18 cellular contexts compared by ENCODE assay signal in the genomic region with DNA sequence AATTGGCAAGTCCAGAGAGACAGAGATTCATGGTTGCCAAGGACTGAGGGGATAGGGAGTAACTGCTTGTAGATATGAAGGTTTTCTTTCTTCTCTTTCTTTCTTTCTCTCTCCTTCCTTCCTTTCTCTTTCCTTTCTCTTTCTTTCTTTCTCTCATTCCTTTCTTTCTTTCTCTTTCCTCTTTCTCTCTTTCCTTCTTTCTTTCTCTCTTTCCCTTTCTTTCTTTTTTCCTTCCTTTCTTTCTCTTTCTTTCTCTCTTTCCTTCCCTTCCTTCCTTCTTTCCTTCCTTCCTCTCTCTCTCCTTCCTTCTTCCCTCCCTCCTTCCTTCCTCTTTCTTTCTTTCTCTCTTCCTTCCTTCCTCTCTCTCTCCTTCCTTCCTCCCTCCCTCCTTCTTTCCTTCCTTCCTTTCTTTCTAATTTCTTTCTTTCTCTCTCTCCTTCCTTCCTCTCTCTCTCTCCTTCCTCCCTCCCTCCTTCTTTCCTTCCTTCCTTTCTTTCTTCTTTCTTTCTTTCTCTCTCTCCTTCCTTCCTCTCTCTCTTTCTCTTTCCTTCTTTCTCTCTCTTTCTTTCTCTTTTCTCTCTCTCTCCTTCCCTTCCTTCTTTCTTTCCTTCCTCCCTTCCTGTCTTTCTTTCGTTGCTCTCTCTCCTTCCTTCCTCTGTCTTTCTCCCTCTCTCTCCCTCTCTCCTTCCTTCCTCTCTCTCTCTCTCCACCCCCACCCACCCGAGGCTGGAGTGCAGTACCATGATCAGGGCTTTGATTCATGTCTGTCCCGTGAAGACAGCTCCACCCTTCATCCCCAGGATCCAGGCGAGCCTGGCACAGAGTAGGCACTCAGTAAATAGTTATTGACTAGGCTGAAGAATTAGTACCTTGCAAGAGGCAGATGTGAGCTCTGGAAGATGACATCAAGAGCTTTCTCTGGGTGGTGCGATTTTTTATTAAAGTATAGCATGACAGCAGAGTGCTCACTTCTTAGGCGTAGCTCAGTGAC. TPM values are rescaled to one million over a fixed set of nuclear protein-coding genes. Genes with fewer than 3 reads are reported as not detected.
A peak's percentile ranks its signal among the peaks of the same experiment; 100 is the strongest.
DNase-seq lines count a peak whose midpoint lies in the region; ATAC-seq, FAIRE-seq and TF ChIP-seq lines count a peak whose summit lies in the region.
"Had no signal": no experiment of that assay in that cellular context is flagged by ENCODE, and none has a peak within 500 bp of the region (broad histone marks: within the 10 kb centered on the region; RNA-seq: fewer than 3 reads in every experiment).

No MANE protein-coding gene starts in this region.

- no peaks in the 10 kb centered on the region for H3K9me3 Mint-ChIP-seq in activated naive CD4-positive, alpha-beta T cell treated with anti-CD3 and anti-CD28 coated beads, Interleukin-2, amount 10 ng/mL, durations not matched to agents 7 days and 5 days
- H3K9me3 Mint-ChIP-seq in activated naive CD4-positive, alpha-beta T cell treated with anti-CD3 and anti-CD28 coated beads for 36 hours: no peaks in the 10 kb centered on the region
- no peaks in the 10 kb centered on the region for H3K9me3 Mint-ChIP-seq in stimulated activated effector memory CD8-positive, alpha-beta T cell treated with anti-CD3 and anti-CD28 coated beads, Interleukin-12 subunit alpha, Interleukin-12 subunit beta, amount 100 ng/mL, for 72 hours

- no peak for TF ChIP-seq CTCF in kidney (IDR thresholded peaks at IDR 0.05; ENCODE audit: borderline replicate concordance, extremely low read depth, insufficient read depth)
- TF ChIP-seq CTCF in heart right ventricle (IDR thresholded peaks at IDR 0.05): no peak

- FAIRE-seq in kidney (lab: Jason Lieb, UNC): no peak
- FAIRE-seq: GM18507, HTR-8/SVneo had no signal

- H3K36me3 Mint-ChIP-seq in activated naive CD4-positive, alpha-beta T cell treated with anti-CD3 and anti-CD28 coated beads, Interleukin-2, amount 10 ng/mL, durations not matched to agents 7 days and 5 days: no peaks in the 10 kb centered on the region
- H3K36me3 Mint-ChIP-seq in activated naive CD4-positive, alpha-beta T cell treated with anti-CD3 and anti-CD28 coated beads for 36 hours (ENCODE audit: low read depth): no peaks in the 10 kb centered on the region
- H3K36me3 Mint-ChIP-seq in stimulated activated effector memory CD8-positive, alpha-beta T cell treated with anti-CD3 and anti-CD28 coated beads, Interleukin-12 subunit alpha, Interleukin-12 subunit beta, amount 100 ng/mL, for 72 hours: no peaks in the 10 kb centered on the region
- H3K36me3 Mint-ChIP-seq: CD14-positive monocyte had no signal

- H3K9me3 ChIP-seq in kidney (ENCODE audit: control insufficient read depth in 1 of 2, low read length in 2 of 2) (no peaks in the 10 kb centered on the region), heart right ventricle (peaks cover 0 to 16% (median 0%) of the 10 kb centered on the region in 11 donors)

- H3K27me3 Mint-ChIP-seq in activated naive CD4-positive, alpha-beta T cell treated with anti-CD3 and anti-CD28 coated beads, Interleukin-2, amount 10 ng/mL, durations not matched to agents 7 days and 5 days: peaks cover 21% of the 10 kb centered on the region
- peaks cover 5% of the 10 kb centered on the region for H3K27me3 Mint-ChIP-seq in activated naive CD4-positive, alpha-beta T cell treated with anti-CD3 and anti-CD28 coated beads for 36 hours (ENCODE audit: low read depth)

- no peak for DNase-seq in activated naive CD4-positive, alpha-beta T cell treated with anti-CD3 and anti-CD28 coated beads, Interleukin-2, amount 10 ng/mL, durations not matched to agents 7 days and 5 days
- DNase-seq in activated naive CD4-positive, alpha-beta T cell treated with anti-CD3 and anti-CD28 coated beads for 36 hours: no peak
- DNase-seq in kidney (peak; percentile 1), OCI-M2 (lab: John Stamatoyannopoulos, UW; ENCODE audit: unreplicated experiment) (no peak), heart right ventricle (no peak)
- no peak for DNase-seq in stimulated activated effector memory CD8-positive, alpha-beta T cell treated with anti-CD3 and anti-CD28 coated beads, Interleukin-12 subunit alpha, Interleukin-12 subunit beta, amount 100 ng/mL, for 72 hours (ENCODE audit: low spot score in 2 of 2)
- DNase-seq: COR-L47, HCEC 1CT, KBM-7, NCI-H1092, NCI-H2107, NCI-H748 treated with DMSO at 0.1 percent for 48 hours, PC-9 had no signal

- no peaks in the 10 kb centered on the region for H3K4me1 Mint-ChIP-seq in activated naive CD4-positive, alpha-beta T cell treated with anti-CD3 and anti-CD28 coated beads, Interleukin-2, amount 10 ng/mL, durations not matched to agents 7 days and 5 days
- H3K4me1 Mint-ChIP-seq in activated naive CD4-positive, alpha-beta T cell treated with anti-CD3 and anti-CD28 coated beads for 36 hours (ENCODE audit: low read depth): no peaks in the 10 kb centered on the region
- no peaks in the 10 kb centered on the region for H3K4me1 Mint-ChIP-seq in stimulated activated effector memory CD8-positive, alpha-beta T cell treated with anti-CD3 and anti-CD28 coated beads, Interleukin-12 subunit alpha, Interleukin-12 subunit beta, amount 100 ng/mL, for 72 hours

- H3K9ac ChIP-seq in kidney (ENCODE audit: low read length in 2 of 2): no peak overlapping the region

- H3K27ac ChIP-seq in kidney (ENCODE audit: low read depth in 2 of 2, low read length in 2 of 2) (no peak overlapping the region), heart right ventricle (no peak overlapping the region)
- H3K27ac ChIP-seq: PC-9 had no signal

- intact Hi-C loops in activated naive CD4-positive, alpha-beta T cell treated with anti-CD3 and anti-CD28 coated beads for 36 hours (cut with micrococcal nuclease): no loop called here
- intact Hi-C loops in kidney (cut with DNase I): no loop called here
- intact Hi-C loops in heart right ventricle (cut with DNase I): no loop called here

- H3K27me3 ChIP-seq in heart right ventricle: no peaks in the 10 kb centered on the region

- H3K4me1 ChIP-seq in kidney (ENCODE audit: control insufficient read depth in 1 of 2, insufficient read depth in 1 of 2, low read depth in 1 of 2, low read length in 2 of 2): peaks cover 0 to 3% of the 10 kb centered on the region in 2 donors
- peaks cover 15 to 34% (median 24%) of the 10 kb centered on the region in 9 donors for H3K4me1 ChIP-seq in heart right ventricle

- no peak overlapping the region for H3K4me3 ChIP-seq in kidney (ENCODE audit: low read length in 2 of 2)
- no peak overlapping the region for H3K4me3 ChIP-seq in heart right ventricle
- H3K4me3 ChIP-seq: PC-9 had no signal

- WGBS in heart right ventricle, 2 donors: 46 to 57% methylated on average over 6 of the region's 6 CpGs

- H3K36me3 ChIP-seq in kidney (ENCODE audit: control insufficient read depth in 1 of 2, insufficient read depth in 2 of 2, low read length in 2 of 2): no peaks in the 10 kb centered on the region
- no peaks in the 10 kb centered on the region for H3K36me3 ChIP-seq in heart right ventricle

- CTCF ChIA-PET in activated naive CD4-positive, alpha-beta T cell treated with anti-CD3 and anti-CD28 coated beads, Interleukin-2, amount 10 ng/mL, durations not matched to agents 7 days and 5 days (lab: Charles Lee): interaction anchor here (1.0 kb wide), 1 partner anchor 11 kb away, joined by 3 read pairs; no protein-coding TSS in a partner anchor
- CTCF ChIA-PET in activated naive CD4-positive, alpha-beta T cell treated with anti-CD3 and anti-CD28 coated beads for 36 hours (lab: Charles Lee): no interaction called here

- ATAC-seq in stimulated activated effector memory CD8-positive, alpha-beta T cell treated with anti-CD3 and anti-CD28 coated beads, Interleukin-12 subunit alpha, Interleukin-12 subunit beta, amount 100 ng/mL, for 72 hours: no peak
- ATAC-seq in heart right ventricle: no peak

- H3K4me3 Mint-ChIP-seq in activated naive CD4-positive, alpha-beta T cell treated with anti-CD3 and anti-CD28 coated beads, Interleukin-2, amount 10 ng/mL, durations not matched to agents 7 days and 5 days: no peak overlapping the region
- no peak overlapping the region for H3K4me3 Mint-ChIP-seq in activated naive CD4-positive, alpha-beta T cell treated with anti-CD3 and anti-CD28 coated beads for 36 hours
- no peak overlapping the region for H3K4me3 Mint-ChIP-seq in stimulated activated effector memory CD8-positive, alpha-beta T cell treated with anti-CD3 and anti-CD28 coated beads, Interleukin-12 subunit alpha, Interleukin-12 subunit beta, amount 100 ng/mL, for 72 hours
- H3K4me3 Mint-ChIP-seq: CD14-positive monocyte had no signal

- peak overlapping the region; percentile 33 for H3K27ac Mint-ChIP-seq in activated naive CD4-positive, alpha-beta T cell treated with anti-CD3 and anti-CD28 coated beads, Interleukin-2, amount 10 ng/mL, durations not matched to agents 7 days and 5 days
- no peak overlapping the region for H3K27ac Mint-ChIP-seq in activated naive CD4-positive, alpha-beta T cell treated with anti-CD3 and anti-CD28 coated beads for 36 hours
- peak overlapping the region; percentile 18 for H3K27ac Mint-ChIP-seq in stimulated activated effector memory CD8-positive, alpha-beta T cell treated with anti-CD3 and anti-CD28 coated beads, Interleukin-12 subunit alpha, Interleukin-12 subunit beta, amount 100 ng/mL, for 72 hours

RNA-seq across cellular contexts. Expression of gene WDR38, which starts 24.3 kb away (rescaled TPM):
- not detected for total RNA-seq in activated naive CD4-positive, alpha-beta T cell treated with anti-CD3 and anti-CD28 coated beads for 36 hours
- 0.31 TPM for total RNA-seq in kidney
- not detected for polyA plus RNA-seq in kidney (ENCODE audit: insufficient read depth, low read depth, low replicate concordance)
- total RNA-seq in heart right ventricle: under 1 TPM in 1 of 10 donors, not detected in 9; 0.22 TPM
- under 1 TPM in 1 of 2 donors, not detected in 1; 0.04 TPM for polyA plus RNA-seq in heart right ventricle
- total RNA-seq: A172, PC-9, SK-MEL-5 had no signal
- polyA plus RNA-seq: CD14-positive monocyte had no signal

RNA-seq across cellular contexts. Expression of gene RPL35, which starts 32.8 kb away (rescaled TPM):
- 1,000 to 10,000 TPM; 2,701 to 2,729 TPM for total RNA-seq in activated naive CD4-positive, alpha-beta T cell treated with anti-CD3 and anti-CD28 coated beads for 36 hours
- 910 TPM for total RNA-seq in kidney
- 2,355 TPM for polyA plus RNA-seq in kidney (ENCODE audit: insufficient read depth, low read depth, low replicate concordance)
- 100 to 1,000 TPM; 598 to 885 (median 678) TPM for total RNA-seq in heart right ventricle
- polyA plus RNA-seq in heart right ventricle: 1,000 to 10,000 TPM; 3,237 to 3,743 TPM

RNA-seq across cellular contexts. Expression of gene ARPC5L, which starts 33.0 kb away (rescaled TPM):
- total RNA-seq in activated naive CD4-positive, alpha-beta T cell treated with anti-CD3 and anti-CD28 coated beads for 36 hours: 100 to 1,000 TPM; 116 to 123 TPM
- total RNA-seq in kidney (31.7 TPM), heart right ventricle (10 to 100 TPM; 30.6 to 69.4 (median 39.9) TPM)
- polyA plus RNA-seq in kidney (ENCODE audit: insufficient read depth, low read depth, low replicate concordance) (52.7 TPM), heart right ventricle (10 to 100 TPM; 26.6 to 74.9 TPM)

RNA-seq across cellular contexts. Expression of gene OLFML2A, which starts 52.0 kb away (rescaled TPM):
- not detected for total RNA-seq in activated naive CD4-positive, alpha-beta T cell treated with anti-CD3 and anti-CD28 coated beads for 36 hours
- total RNA-seq in kidney: 12.2 TPM
- polyA plus RNA-seq in kidney (ENCODE audit: insufficient read depth, low read depth, low replicate concordance): 5.1 TPM
- 10 to 100 TPM; 21.9 to 51.2 (median 32.5) TPM for total RNA-seq in heart right ventricle
- polyA plus RNA-seq in heart right ventricle: 1 to 10 TPM; 5.9 to 9.3 TPM

RNA-seq across cellular contexts. Expression of gene NR6A1, which starts 57.9 kb away (rescaled TPM):
- 1 to 10 TPM; 1.8 TPM for total RNA-seq in activated naive CD4-positive, alpha-beta T cell treated with anti-CD3 and anti-CD28 coated beads for 36 hours
- total RNA-seq in kidney: 3.5 TPM
- 1.2 TPM for polyA plus RNA-seq in kidney (ENCODE audit: insufficient read depth, low read depth, low replicate concordance)
- total RNA-seq in heart right ventricle: 1 to 10 TPM in 8 of 10 donors, under 1 TPM in 2; 0.78 to 2.0 (median 1.2) TPM
- 1 to 10 TPM in 1 of 2 donors, under 1 TPM in 1; 0.29 to 1.0 TPM for polyA plus RNA-seq in heart right ventricle
